18 cellular contexts compared by ENCODE assay signal in the genomic region with DNA sequence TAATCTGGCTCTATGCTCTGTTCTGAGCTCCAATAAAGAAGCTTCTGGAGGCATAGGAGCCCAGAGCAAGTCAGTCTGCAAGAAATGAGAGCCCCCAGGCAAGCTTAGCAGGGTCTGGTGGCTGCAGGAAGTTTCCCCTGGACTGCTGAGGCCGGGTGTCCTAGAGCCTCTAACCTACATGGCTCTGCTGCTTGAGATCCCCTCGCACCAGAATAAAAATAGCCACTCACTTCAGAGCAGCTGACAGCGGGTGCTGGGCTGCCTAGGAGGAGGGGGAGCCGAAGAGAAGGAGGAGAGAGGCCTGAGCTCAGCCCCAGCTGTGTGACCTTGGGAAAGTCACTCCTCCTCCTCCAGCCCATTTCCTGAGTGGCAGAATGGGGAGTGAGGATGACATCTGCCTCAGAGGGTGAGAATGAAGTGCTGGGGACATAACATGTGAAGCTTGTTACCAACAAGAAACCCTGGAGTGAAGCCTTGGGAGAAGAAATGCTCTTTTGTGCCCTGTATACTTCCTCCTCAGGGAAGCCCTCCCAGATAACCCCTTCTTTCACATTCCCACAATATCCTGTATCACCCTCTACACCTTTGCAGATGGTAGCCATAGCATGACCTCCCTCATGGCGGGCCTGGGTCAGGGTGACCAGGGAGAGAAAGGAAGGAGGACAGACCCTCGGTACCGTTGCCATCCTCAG. TPM values are rescaled to one million over a fixed set of nuclear protein-coding genes. Genes with fewer than 3 reads are reported as not detected.
DNase-seq lines count a peak whose midpoint lies in the region; ATAC-seq and TF ChIP-seq lines count a peak whose summit lies in the region.
"Had no signal": no experiment of that assay in that cellular context is flagged by ENCODE, and none has a peak within 500 bp of the region (broad histone marks: within the 10 kb centered on the region; RNA-seq: fewer than 3 reads in every experiment).

No MANE protein-coding gene starts in this region.

- 53 to 57% methylated on average over 6 to 7 of the region's 7 CpGs for WGBS in body of pancreas, 2 donors
- 67 to 81% methylated on average over 7 of the region's 7 CpGs for WGBS in upper lobe of left lung, 2 donors
- whole genome bisulfite sequencing in prostate gland: 72% methylated on average over 7 of the region's 7 CpGs

- H3K4me1 ChIP-seq in body of pancreas: peaks cover 23% of the 10 kb centered on the region
- H3K4me1 ChIP-seq in left ventricle myocardium inferior: peaks cover 54% of the 10 kb centered on the region
- H3K4me1 ChIP-seq in gastrocnemius medialis: peaks cover 24 to 30% of the 10 kb centered on the region in 2 donors
- peaks cover 6 to 16% (median 10%) of the 10 kb centered on the region in 4 donors for H3K4me1 ChIP-seq in upper lobe of left lung
- peaks cover 12% of the 10 kb centered on the region for H3K4me1 ChIP-seq in prostate gland (replicated peaks)

- H3K27me3 Mint-ChIP-seq in T-helper 17 cell: no peaks in the 10 kb centered on the region
- H3K27me3 Mint-ChIP-seq: B cell had no signal

- TF ChIP-seq EP300 in upper lobe of left lung (IDR thresholded peaks at IDR 0.05): no peak

- DNase-seq in T-helper 17 cell: no peak
- DNase-seq in body of pancreas: peak in 3 of 4 donors; percentile 48 to 61 (median 57)
- DNase-seq in left ventricle myocardium inferior: peak; percentile 58
- DNase-seq in gastrocnemius medialis: peak in 1 of 2 donors; percentile 63
- DNase-seq in upper lobe of left lung: no peak
- DNase-seq in MG63: no peak
- DNase-seq in NCI-H82 (lab: John Stamatoyannopoulos, UW): no peak
- DNase-seq in prostate gland (ENCODE audit: low spot score): no peak
- DNase-seq: DMS153, H9, KG1, NCI-H1105 treated with DMSO at 0.1 percent for 48 hours, NCI-H187, NCI-H446, NCI-H748 treated with DMSO at 0.1 percent for 48 hours, SIG-M5 had no signal

- TF ChIP-seq CTCF in body of pancreas (IDR thresholded peaks at IDR 0.05) (no peak), left ventricle myocardium inferior (IDR thresholded peaks at IDR 0.05; ENCODE audit: borderline replicate concordance) (no peak), gastrocnemius medialis (IDR thresholded peaks at IDR 0.05 in 4 of 5, conservative IDR thresholded peaks at IDR 0.05 in 1 of 5) (no peak), upper lobe of left lung (IDR thresholded peaks at IDR 0.05) (no peak), prostate gland (IDR thresholded peaks at IDR 0.05) (no peak)

- H3K4me3 Mint-ChIP-seq in T-helper 17 cell: no peak overlapping the region
- H3K4me3 Mint-ChIP-seq: B cell, H9 had no signal

- in situ Hi-C loops in gastrocnemius medialis (cut with MboI; ENCODE audit: low sequenced_read_pairs in 4 of 4): no loop called here

- H3K4me3 ChIP-seq in body of pancreas (no peak overlapping the region), left ventricle myocardium inferior (peak overlapping the region; percentile 20), gastrocnemius medialis (no peak overlapping the region), upper lobe of left lung (no peak overlapping the region), MG63 (no peak overlapping the region), prostate gland (no peak overlapping the region)

- H3K4me1 Mint-ChIP-seq in T-helper 17 cell: no peaks in the 10 kb centered on the region
- H3K4me1 Mint-ChIP-seq: B cell had no signal

- no peaks in the 10 kb centered on the region for H3K36me3 Mint-ChIP-seq in T-helper 17 cell (ENCODE audit: low read depth)

- intact Hi-C loops in body of pancreas (cut with DNase I) (no loop called here), left ventricle myocardium inferior (cut with micrococcal nuclease) (no loop called here), gastrocnemius medialis (cut with DNase I; ENCODE audit: low total_unique reads) (no loop called here), prostate gland (cut with DNase I) (no loop called here)

- no peak overlapping the region for H3K27ac ChIP-seq in body of pancreas
- H3K27ac ChIP-seq in left ventricle myocardium inferior (replicated peaks): peak overlapping the region; percentile 93
- peak overlapping the region; percentile 57 to 67 (median 66) for H3K27ac ChIP-seq in gastrocnemius medialis
- no peak overlapping the region for H3K27ac ChIP-seq in upper lobe of left lung
- no peak overlapping the region for H3K27ac ChIP-seq in prostate gland

- ATAC-seq in T-helper 17 cell (no peak), body of pancreas (no peak), gastrocnemius medialis (peak; percentile 76 to 82), upper lobe of left lung (ENCODE audit: low FRiP score in 2 of 2) (no peak)

- H3K27ac Mint-ChIP-seq in T-helper 17 cell: peak overlapping the region; percentile 82
- H3K27ac Mint-ChIP-seq: B cell had no signal

- H3K9me3 ChIP-seq in T-helper 17 cell (ENCODE audit: control insufficient read depth, low read length, poor library complexity, severe bottlenecking) (no peaks in the 10 kb centered on the region), body of pancreas (no peaks in the 10 kb centered on the region), left ventricle myocardium inferior (replicated peaks) (no peaks in the 10 kb centered on the region), gastrocnemius medialis (no peaks in the 10 kb centered on the region), upper lobe of left lung (no peaks in the 10 kb centered on the region), MG63 (no peaks in the 10 kb centered on the region), prostate gland (no peaks in the 10 kb centered on the region)

- TF ChIP-seq POLR2A in body of pancreas (IDR thresholded peaks at IDR 0.05) (no peak), gastrocnemius medialis (IDR thresholded peaks at IDR 0.05) (peak; percentile 29 to 47), upper lobe of left lung (IDR thresholded peaks at IDR 0.05) (no peak), prostate gland (IDR thresholded peaks at IDR 0.05) (no peak)

- H3K36me3 ChIP-seq in body of pancreas (replicated peaks in 1 of 2; ENCODE audit: insufficient read depth in 1 of 2, low read depth in 2 of 2) (no peaks in the 10 kb centered on the region), left ventricle myocardium inferior (no peaks in the 10 kb centered on the region), gastrocnemius medialis (no peaks in the 10 kb centered on the region), upper lobe of left lung (no peaks in the 10 kb centered on the region), MG63 (no peaks in the 10 kb centered on the region), prostate gland (no peaks in the 10 kb centered on the region)

- H3K27me3 ChIP-seq in body of pancreas: no peaks in the 10 kb centered on the region
- no peaks in the 10 kb centered on the region for H3K27me3 ChIP-seq in left ventricle myocardium inferior (ENCODE audit: low read depth)
- H3K27me3 ChIP-seq in gastrocnemius medialis: no peaks in the 10 kb centered on the region
- no peaks in the 10 kb centered on the region for H3K27me3 ChIP-seq in upper lobe of left lung
- H3K27me3 ChIP-seq in MG63: no peaks in the 10 kb centered on the region; the same call in 1 of the 2 replicates
- H3K27me3 ChIP-seq in prostate gland (replicated peaks; ENCODE audit: insufficient read depth): no peaks in the 10 kb centered on the region

RNA-seq across cellular contexts. Expression of a gene that starts 3.6 kb away (rescaled TPM):
- total RNA-seq in T-helper 17 cell (under 1 TPM in 1 of 2 donors, not detected in 1; 0.25 TPM), body of pancreas (10 to 100 TPM; 16.1 to 17.8 TPM), left ventricle myocardium inferior (20.7 TPM), gastrocnemius medialis (under 1 TPM; 0.15 to 0.33 (median 0.28) TPM), upper lobe of left lung (10 to 100 TPM in 1 of 6 donors, 1 to 10 TPM in 5; 3.0 to 28.3 (median 6.2) TPM), prostate gland (10 to 100 TPM; 14.4 to 33.3 TPM)
- total RNA-seq in MG63 (2014; rRNA removed; shearing (Covaris generic); ENCODE audit: low replicate concordance): not detected in 2 replicates

RNA-seq across cellular contexts. Expression of a gene that starts 11.8 kb away (rescaled TPM):
- total RNA-seq in T-helper 17 cell: 10 to 100 TPM; 33.2 to 54.8 TPM
- total RNA-seq in body of pancreas: 100 to 1,000 TPM; 127 to 198 TPM
- 51.5 TPM for total RNA-seq in left ventricle myocardium inferior
- total RNA-seq in gastrocnemius medialis: 100 to 1,000 TPM; 144 to 184 (median 157) TPM
- 100 to 1,000 TPM in 3 of 6 donors, 10 to 100 TPM in 3; 51.3 to 154 (median 99.7) TPM for total RNA-seq in upper lobe of left lung
- total RNA-seq in MG63 (2014; rRNA removed; shearing (Covaris generic); ENCODE audit: low replicate concordance): 72.5 and 98.8 TPM in 2 replicates
- total RNA-seq in prostate gland: 100 to 1,000 TPM; 382 to 434 TPM

RNA-seq across cellular contexts. Expression of a gene that starts 21.1 kb away (rescaled TPM):
- not detected for total RNA-seq in T-helper 17 cell
- total RNA-seq in body of pancreas: not detected
- total RNA-seq in left ventricle myocardium inferior: not detected
- not detected for total RNA-seq in gastrocnemius medialis
- total RNA-seq in upper lobe of left lung: 1 to 10 TPM in 5 of 6 donors, under 1 TPM in 1; 0.79 to 8.1 (median 5.5) TPM
- not detected in 2 replicates for total RNA-seq in MG63 (2014; rRNA removed; shearing (Covaris generic); ENCODE audit: low replicate concordance)
- 1 to 10 TPM in 1 of 2 donors, under 1 TPM in 1; 0.23 to 1.5 TPM for total RNA-seq in prostate gland
- total RNA-seq: B cell, M059J had no signal

RNA-seq across cellular contexts. Expression of a gene that starts 38.1 kb away (rescaled TPM):
- total RNA-seq in T-helper 17 cell (1 to 10 TPM; 1.8 to 4.9 TPM), body of pancreas (10 to 100 TPM; 35.5 to 50.1 TPM), left ventricle myocardium inferior (245 TPM), gastrocnemius medialis (100 to 1,000 TPM in 1 of 4 donors, 10 to 100 TPM in 3; 39.5 to 104 (median 45.3) TPM), upper lobe of left lung (100 to 1,000 TPM in 1 of 6 donors, 10 to 100 TPM in 5; 26.1 to 104 (median 47.3) TPM), prostate gland (100 to 1,000 TPM; 200 to 209 TPM)
- 26.0 and 37.7 TPM in 2 replicates for total RNA-seq in MG63 (2014; rRNA removed; shearing (Covaris generic); ENCODE audit: low replicate concordance)

RNA-seq across cellular contexts. Expression of a gene that starts 40.8 kb away (rescaled TPM):
- total RNA-seq in T-helper 17 cell (10 to 100 TPM; 10.5 to 11.2 TPM), body of pancreas (10 to 100 TPM; 11.5 to 20.8 TPM), left ventricle myocardium inferior (19.2 TPM), gastrocnemius medialis (10 to 100 TPM; 23.8 to 28.1 (median 27.6) TPM), upper lobe of left lung (10 to 100 TPM; 17.8 to 40.0 (median 34.1) TPM), prostate gland (10 to 100 TPM; 59.2 to 75.6 TPM)
- total RNA-seq in MG63 (2014; rRNA removed; shearing (Covaris generic); ENCODE audit: low replicate concordance): 39.1 and 46.0 TPM in 2 replicates

Comparison
In these comparisons a context has a peak if more than half of its experiments do, and no peak if none do; other contexts are left out.
1. ATAC-seq: peak in gastrocnemius medialis (2 of 2); none in T-helper 17 cell (single experiment), body of pancreas (single experiment) and upper lobe of left lung (0 of 2).
2. DNase-seq: peak in body of pancreas (3 of 4) and left ventricle myocardium inferior (single experiment); none in T-helper 17 cell (0 of 3), upper lobe of left lung (0 of 2), MG63 (single experiment), NCI-H82 (single experiment) and prostate gland (single experiment).
3. H3K27ac ChIP-seq: peak in left ventricle myocardium inferior (single experiment) and gastrocnemius medialis (4 of 4); none in body of pancreas (0 of 4), upper lobe of left lung (0 of 4) and prostate gland (0 of 2).
4. POLR2A ChIP-seq: peak in gastrocnemius medialis (2 of 2); none in body of pancreas (0 of 3), upper lobe of left lung (0 of 4) and prostate gland (single experiment).